In the genomic region with DNA sequence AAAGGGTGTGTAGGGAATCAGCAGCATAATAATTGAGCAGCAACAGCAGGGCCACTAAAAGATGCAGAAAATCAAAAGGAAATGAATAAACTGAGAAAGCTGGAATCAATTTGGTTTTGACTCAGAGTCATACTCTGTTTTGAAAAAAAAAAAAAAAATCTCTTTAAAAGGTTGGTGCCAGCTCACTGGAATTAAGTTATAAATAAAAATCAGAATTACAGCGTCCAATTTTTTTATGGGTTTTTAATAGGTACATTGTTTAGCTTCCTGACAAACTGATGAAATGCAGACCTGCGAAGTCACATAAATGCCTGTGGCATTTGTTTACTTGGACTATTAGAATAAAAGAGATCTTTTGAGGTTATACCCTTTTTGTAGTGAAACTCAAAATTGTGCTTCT, we compare ENCODE assay signal across 22 cellular contexts.
A peak's percentile ranks its signal among the peaks of the same experiment; 100 is the strongest.
DNase-seq lines count a peak whose midpoint lies in the region; ATAC-seq and TF ChIP-seq lines count a peak whose summit lies in the region.
"Had no signal": no experiment of that assay in that cellular context is flagged by ENCODE, and none has a peak within 500 bp of the region (broad histone marks: within the 10 kb centered on the region; RNA-seq: fewer than 3 reads in every experiment).

No MANE protein-coding gene starts in this region.

- H3K36me3 ChIP-seq in BJ (ENCODE audit: control insufficient read depth, insufficient read depth, low read length) (no peaks in the 10 kb centered on the region), uterus (no peaks in the 10 kb centered on the region)
- H3K36me3 ChIP-seq: SJCRH30 had no signal

- CTCF ChIA-PET in BJ (lab: Yijun Ruan, JAX) = no interaction called here

- H3K9me3 ChIP-seq in uterus = no peaks in the 10 kb centered on the region

- H3K4me1 ChIP-seq in uterus = peaks cover 0 to 3% of the 10 kb centered on the region in 2 donors
- H3K4me1 ChIP-seq: SJCRH30 had no signal

- H3K4me3 ChIP-seq in BJ (ENCODE audit: low read depth, low read length) (no peak overlapping the region), uterus (no peak overlapping the region)
- H3K4me3 ChIP-seq: PC-9, SJCRH30 had no signal

- DNase-seq in BJ (ENCODE audit: low read depth) (peak; percentile 57), fibroblast of gingiva (ENCODE audit: low read depth) (peak; percentile 26), uterus (no peak), epidermal melanocyte (ENCODE audit: insufficient read length, low spot score) (no peak)
- DNase-seq: CD8-positive, alpha-beta memory T cell; DMS 273 treated with DMSO at 0.1 percent for 48 hours; DMS79; EL; GDM1; Karpas-422; NCI-H1105 treated with DMSO at 0.1 percent for 48 hours; NCI-H146; NCI-H2029 treated with DMSO at 0.1 percent for 48 hours; NCI-H446 treated with DMSO at 0.1 percent for 48 hours; NCI-H526 treated with DMSO at 0.1 percent for 48 hours; PC-9; SJCRH30 had no signal

- H3K27me3 ChIP-seq in BJ (ENCODE audit: control insufficient read depth, insufficient read depth, low read length) (no peaks in the 10 kb centered on the region), uterus (no peaks in the 10 kb centered on the region)
- H3K27me3 ChIP-seq: SJCRH30 had no signal

- POLR2A ChIA-PET in BJ (lab: Charles Lee) = interaction anchor here (0.6 kb wide), 1 partner anchor 565 kb away, joined by 3 read pairs; no protein-coding TSS in a partner anchor

- intact Hi-C loops in uterus (cut with DNase I; ENCODE audit: low total_unique reads) = no loop called here

- peak overlapping the region; percentile 77 for H3K27ac ChIP-seq in uterus
- H3K27ac ChIP-seq: SJCRH30 had no signal

- peak; percentile 80 for ATAC-seq in SK-N-SH treated with all-trans-retinoic acid at 6 μM for 48 hours
- ATAC-seq in HG02571 (IDR thresholded peaks at IDR 0.05; ENCODE audit: unreplicated experiment) = no peak
- ATAC-seq in HG03565 (IDR thresholded peaks at IDR 0.05; ENCODE audit: unreplicated experiment) = no peak
- ATAC-seq: HepG2, Right ventricle myocardium inferior had no signal

- no peak for TF ChIP-seq POLR2A in uterus (IDR thresholded peaks at IDR 0.05)

- TF ChIP-seq CTCF in BJ (IDR thresholded peaks at IDR 0.05; ENCODE audit: insufficient read depth, low read depth, low read length) (no peak), uterus (IDR thresholded peaks at IDR 0.05) (no peak)

TF ChIP-seq in SK-N-SH treated with all-trans-retinoic acid at 6 μM for 48 hours, 23 proteins besides CTCF, POLR2A, EP300 and RAD21:
- no peak for TF ChIP-seq SNAI2 (CRISPR knock-in tag; IDR thresholded peaks at IDR 0.05)
- no peak for TF ChIP-seq ZNF70 (CRISPR knock-in tag; IDR thresholded peaks at IDR 0.05)
- no peak for TF ChIP-seq ARNTL (CRISPR knock-in tag; IDR thresholded peaks at IDR 0.05; ENCODE audit: borderline replicate concordance, low read depth)
- no peak for TF ChIP-seq CSDC2 (CRISPR knock-in tag; IDR thresholded peaks at IDR 0.05)
- TF ChIP-seq PPARA (CRISPR knock-in tag; IDR thresholded peaks at IDR 0.05; ENCODE audit: borderline replicate concordance) = no peak
- TF ChIP-seq, protein P1, sequence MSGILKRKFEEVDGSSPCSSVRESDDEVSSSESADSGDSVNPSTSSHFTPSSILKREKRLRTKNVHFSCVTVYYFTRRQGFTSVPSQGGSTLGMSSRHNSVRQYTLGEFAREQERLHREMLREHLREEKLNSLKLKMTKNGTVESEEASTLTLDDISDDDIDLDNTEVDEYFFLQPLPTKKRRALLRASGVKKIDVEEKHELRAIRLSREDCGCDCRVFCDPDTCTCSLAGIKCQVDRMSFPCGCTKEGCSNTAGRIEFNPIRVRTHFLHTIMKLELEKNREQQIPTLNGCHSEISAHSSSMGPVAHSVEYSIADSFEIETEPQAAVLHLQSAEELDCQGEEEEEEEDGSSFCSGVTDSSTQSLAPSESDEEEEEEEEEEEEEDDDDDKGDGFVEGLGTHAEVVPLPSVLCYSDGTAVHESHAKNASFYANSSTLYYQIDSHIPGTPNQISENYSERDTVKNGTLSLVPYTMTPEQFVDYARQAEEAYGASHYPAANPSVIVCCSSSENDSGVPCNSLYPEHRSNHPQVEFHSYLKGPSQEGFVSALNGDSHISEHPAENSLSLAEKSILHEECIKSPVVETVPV (CRISPR knock-in tag; IDR thresholded peaks at IDR 0.05) = no peak
- TF ChIP-seq, protein P2, sequence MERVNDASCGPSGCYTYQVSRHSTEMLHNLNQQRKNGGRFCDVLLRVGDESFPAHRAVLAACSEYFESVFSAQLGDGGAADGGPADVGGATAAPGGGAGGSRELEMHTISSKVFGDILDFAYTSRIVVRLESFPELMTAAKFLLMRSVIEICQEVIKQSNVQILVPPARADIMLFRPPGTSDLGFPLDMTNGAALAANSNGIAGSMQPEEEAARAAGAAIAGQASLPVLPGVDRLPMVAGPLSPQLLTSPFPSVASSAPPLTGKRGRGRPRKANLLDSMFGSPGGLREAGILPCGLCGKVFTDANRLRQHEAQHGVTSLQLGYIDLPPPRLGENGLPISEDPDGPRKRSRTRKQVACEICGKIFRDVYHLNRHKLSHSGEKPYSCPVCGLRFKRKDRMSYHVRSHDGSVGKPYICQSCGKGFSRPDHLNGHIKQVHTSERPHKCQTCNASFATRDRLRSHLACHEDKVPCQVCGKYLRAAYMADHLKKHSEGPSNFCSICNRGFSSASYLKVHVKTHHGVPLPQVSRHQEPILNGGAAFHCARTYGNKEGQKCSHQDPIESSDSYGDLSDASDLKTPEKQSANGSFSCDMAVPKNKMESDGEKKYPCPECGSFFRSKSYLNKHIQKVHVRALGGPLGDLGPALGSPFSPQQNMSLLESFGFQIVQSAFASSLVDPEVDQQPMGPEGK (CRISPR knock-in tag; IDR thresholded peaks at IDR 0.05; ENCODE audit: borderline replicate concordance) = no peak
- peak; percentile 60 for TF ChIP-seq ISL1 (CRISPR knock-in tag; IDR thresholded peaks at IDR 0.05)
- no peak for TF ChIP-seq ZFP3 (CRISPR knock-in tag; IDR thresholded peaks at IDR 0.05)
- no peak for TF ChIP-seq ZNF8 (CRISPR knock-in tag; IDR thresholded peaks at IDR 0.05)
- no peak for TF ChIP-seq OSR1 (CRISPR knock-in tag; IDR thresholded peaks at IDR 0.05)
- TF ChIP-seq, protein P3, sequence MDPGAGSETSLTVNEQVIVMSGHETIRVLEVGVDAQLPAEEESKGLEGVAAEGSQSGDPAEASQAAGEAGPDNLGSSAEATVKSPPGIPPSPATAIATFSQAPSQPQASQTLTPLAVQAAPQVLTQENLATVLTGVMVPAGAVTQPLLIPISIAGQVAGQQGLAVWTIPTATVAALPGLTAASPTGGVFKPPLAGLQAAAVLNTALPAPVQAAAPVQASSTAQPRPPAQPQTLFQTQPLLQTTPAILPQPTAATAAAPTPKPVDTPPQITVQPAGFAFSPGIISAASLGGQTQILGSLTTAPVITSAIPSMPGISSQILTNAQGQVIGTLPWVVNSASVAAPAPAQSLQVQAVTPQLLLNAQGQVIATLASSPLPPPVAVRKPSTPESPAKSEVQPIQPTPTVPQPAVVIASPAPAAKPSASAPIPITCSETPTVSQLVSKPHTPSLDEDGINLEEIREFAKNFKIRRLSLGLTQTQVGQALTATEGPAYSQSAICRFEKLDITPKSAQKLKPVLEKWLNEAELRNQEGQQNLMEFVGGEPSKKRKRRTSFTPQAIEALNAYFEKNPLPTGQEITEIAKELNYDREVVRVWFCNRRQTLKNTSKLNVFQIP (CRISPR knock-in tag; IDR thresholded peaks at IDR 0.05; ENCODE audit: borderline replicate concordance, low read depth) = no peak
- TF ChIP-seq BACH2 (CRISPR knock-in tag; IDR thresholded peaks at IDR 0.05; ENCODE audit: borderline replicate concordance) = no peak
- TF ChIP-seq, protein P4, sequence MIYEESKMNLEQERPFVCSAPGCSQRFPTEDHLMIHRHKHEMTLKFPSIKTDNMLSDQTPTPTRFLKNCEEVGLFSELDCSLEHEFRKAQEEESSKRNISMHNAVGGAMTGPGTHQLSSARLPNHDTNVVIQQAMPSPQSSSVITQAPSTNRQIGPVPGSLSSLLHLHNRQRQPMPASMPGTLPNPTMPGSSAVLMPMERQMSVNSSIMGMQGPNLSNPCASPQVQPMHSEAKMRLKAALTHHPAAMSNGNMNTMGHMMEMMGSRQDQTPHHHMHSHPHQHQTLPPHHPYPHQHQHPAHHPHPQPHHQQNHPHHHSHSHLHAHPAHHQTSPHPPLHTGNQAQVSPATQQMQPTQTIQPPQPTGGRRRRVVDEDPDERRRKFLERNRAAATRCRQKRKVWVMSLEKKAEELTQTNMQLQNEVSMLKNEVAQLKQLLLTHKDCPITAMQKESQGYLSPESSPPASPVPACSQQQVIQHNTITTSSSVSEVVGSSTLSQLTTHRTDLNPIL (CRISPR knock-in tag; IDR thresholded peaks at IDR 0.05; ENCODE audit: low read depth) = no peak
- TF ChIP-seq ESRRG (CRISPR knock-in tag; IDR thresholded peaks at IDR 0.05) = no peak
- TF ChIP-seq TOX (CRISPR knock-in tag; IDR thresholded peaks at IDR 0.05; ENCODE audit: borderline replicate concordance) = peak; percentile 87
- TF ChIP-seq ZC3H10 (CRISPR knock-in tag; IDR thresholded peaks at IDR 0.05) = peak; percentile 78; the same call in 1 of the 2 replicates

Comparison
In these comparisons a context has a peak if more than half of its experiments do, and no peak if none do; other contexts are left out.
1. DNase-seq: peak in BJ (single experiment) and fibroblast of gingiva (single experiment); none in uterus (0 of 2) and epidermal melanocyte (single experiment).